Comparison of ENCODE assay signal across 1 cellular context in the genomic region with DNA sequence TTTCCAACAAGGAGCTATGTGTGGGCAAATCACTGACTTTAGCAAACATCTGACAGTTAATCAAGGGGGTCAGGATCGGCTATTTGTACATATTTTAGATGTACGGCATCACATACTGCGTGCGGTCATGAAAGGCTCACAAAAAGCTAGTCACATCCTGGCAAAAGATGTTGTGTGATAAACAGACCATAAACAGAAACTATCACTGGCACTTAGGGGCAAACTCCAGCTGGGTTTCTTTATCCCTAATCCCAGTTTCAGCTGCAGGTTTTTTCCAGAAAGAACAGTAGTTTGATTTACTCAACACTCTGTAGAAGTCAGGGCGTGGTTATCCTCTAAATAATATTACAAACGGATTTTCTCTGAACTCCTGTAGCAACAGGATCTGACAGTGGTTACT.
TF ChIP-seq lines count a peak whose summit lies in the region.

No MANE protein-coding gene starts in this region.

TF ChIP-seq in GM23338, 12 proteins besides CTCF, POLR2A, EP300 and RAD21 (continued from another document):
- TF ChIP-seq, protein P1, sequence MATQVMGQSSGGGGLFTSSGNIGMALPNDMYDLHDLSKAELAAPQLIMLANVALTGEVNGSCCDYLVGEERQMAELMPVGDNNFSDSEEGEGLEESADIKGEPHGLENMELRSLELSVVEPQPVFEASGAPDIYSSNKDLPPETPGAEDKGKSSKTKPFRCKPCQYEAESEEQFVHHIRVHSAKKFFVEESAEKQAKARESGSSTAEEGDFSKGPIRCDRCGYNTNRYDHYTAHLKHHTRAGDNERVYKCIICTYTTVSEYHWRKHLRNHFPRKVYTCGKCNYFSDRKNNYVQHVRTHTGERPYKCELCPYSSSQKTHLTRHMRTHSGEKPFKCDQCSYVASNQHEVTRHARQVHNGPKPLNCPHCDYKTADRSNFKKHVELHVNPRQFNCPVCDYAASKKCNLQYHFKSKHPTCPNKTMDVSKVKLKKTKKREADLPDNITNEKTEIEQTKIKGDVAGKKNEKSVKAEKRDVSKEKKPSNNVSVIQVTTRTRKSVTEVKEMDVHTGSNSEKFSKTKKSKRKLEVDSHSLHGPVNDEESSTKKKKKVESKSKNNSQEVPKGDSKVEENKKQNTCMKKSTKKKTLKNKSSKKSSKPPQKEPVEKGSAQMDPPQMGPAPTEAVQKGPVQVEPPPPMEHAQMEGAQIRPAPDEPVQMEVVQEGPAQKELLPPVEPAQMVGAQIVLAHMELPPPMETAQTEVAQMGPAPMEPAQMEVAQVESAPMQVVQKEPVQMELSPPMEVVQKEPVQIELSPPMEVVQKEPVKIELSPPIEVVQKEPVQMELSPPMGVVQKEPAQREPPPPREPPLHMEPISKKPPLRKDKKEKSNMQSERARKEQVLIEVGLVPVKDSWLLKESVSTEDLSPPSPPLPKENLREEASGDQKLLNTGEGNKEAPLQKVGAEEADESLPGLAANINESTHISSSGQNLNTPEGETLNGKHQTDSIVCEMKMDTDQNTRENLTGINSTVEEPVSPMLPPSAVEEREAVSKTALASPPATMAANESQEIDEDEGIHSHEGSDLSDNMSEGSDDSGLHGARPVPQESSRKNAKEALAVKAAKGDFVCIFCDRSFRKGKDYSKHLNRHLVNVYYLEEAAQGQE (IDR thresholded peaks at IDR 0.05; ENCODE audit: unreplicated experiment), result no peak
- TF ChIP-seq ZNF114 (CRISPR knock-in tag; IDR thresholded peaks at IDR 0.05) (no peak), CREB1 (CRISPR knock-in tag; IDR thresholded peaks at IDR 0.05; ENCODE audit: low read depth) (no peak), ZNF331 (CRISPR knock-in tag; IDR thresholded peaks at IDR 0.05; ENCODE audit: low read depth) (no peak), ETS1 (IDR thresholded peaks at IDR 0.05) (no peak)
